In the genomic region with DNA sequence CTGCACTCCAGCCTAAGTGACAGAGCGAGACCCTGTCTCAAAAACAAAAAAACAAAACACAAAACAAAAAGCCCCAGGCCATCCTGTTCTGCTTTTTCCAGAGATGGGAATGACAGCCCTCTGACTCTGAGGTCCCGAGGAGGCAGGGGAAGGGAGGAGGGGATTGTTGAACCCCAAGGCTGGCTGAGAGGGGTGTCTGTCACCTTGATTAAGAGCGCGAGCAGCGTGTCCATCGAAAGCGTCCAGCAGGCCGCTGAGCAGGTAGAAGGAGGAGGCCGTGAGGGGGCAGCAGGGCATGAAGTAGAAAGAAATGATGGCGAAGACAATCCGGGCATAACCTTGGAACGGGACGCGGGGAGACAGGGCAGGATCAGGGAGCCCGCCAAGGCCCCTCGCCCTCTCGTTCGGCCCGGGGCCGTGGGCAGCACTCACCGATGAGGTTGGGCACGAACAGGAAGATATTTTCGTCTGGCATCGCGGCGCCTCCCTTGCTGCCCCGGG, we compare ENCODE assay signal across 1 cellular context.
TF ChIP-seq lines count a peak whose summit lies in the region.

No MANE protein-coding gene starts in this region.

TF ChIP-seq in GM12878, 131 proteins besides CTCF, POLR2A, EP300 and RAD21:
- 0 out of 2 replicates have a peak, but pooled peaks have one; percentile 13 for TF ChIP-seq YY1 (IDR thresholded peaks at IDR 0.05; ENCODE audit: low read depth, low read length)
- TF ChIP-seq LARP7 (IDR thresholded peaks at IDR 0.05) = 0 out of 2 replicates have a peak, but pooled peaks have one; percentile 62
- no peak for TF ChIP-seq PRDM15 (CRISPR knock-in tag; IDR thresholded peaks at IDR 0.05)
- TF ChIP-seq, protein P1, sequence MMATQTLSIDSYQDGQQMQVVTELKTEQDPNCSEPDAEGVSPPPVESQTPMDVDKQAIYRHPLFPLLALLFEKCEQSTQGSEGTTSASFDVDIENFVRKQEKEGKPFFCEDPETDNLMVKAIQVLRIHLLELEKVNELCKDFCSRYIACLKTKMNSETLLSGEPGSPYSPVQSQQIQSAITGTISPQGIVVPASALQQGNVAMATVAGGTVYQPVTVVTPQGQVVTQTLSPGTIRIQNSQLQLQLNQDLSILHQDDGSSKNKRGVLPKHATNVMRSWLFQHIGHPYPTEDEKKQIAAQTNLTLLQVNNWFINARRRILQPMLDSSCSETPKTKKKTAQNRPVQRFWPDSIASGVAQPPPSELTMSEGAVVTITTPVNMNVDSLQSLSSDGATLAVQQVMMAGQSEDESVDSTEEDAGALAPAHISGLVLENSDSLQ (IDR thresholded peaks at IDR 0.05) = 0 out of 2 replicates have a peak, but pooled peaks have one; percentile 6
- TF ChIP-seq DPF2 (IDR thresholded peaks at IDR 0.05) = no peak
- TF ChIP-seq SMAD1 (IDR thresholded peaks at IDR 0.05; ENCODE audit: low read depth, partially characterized antibody) = no peak
- TF ChIP-seq TBL1XR1 (IDR thresholded peaks at IDR 0.05; ENCODE audit: low read depth, low read length) = no peak
- TF ChIP-seq, protein P2, sequence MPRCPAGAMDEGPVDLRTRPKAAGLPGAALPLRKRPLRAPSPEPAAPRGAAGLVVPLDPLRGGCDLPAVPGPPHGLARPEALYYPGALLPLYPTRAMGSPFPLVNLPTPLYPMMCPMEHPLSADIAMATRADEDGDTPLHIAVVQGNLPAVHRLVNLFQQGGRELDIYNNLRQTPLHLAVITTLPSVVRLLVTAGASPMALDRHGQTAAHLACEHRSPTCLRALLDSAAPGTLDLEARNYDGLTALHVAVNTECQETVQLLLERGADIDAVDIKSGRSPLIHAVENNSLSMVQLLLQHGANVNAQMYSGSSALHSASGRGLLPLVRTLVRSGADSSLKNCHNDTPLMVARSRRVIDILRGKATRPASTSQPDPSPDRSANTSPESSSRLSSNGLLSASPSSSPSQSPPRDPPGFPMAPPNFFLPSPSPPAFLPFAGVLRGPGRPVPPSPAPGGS (IDR thresholded peaks at IDR 0.05; ENCODE audit: borderline replicate concordance, insufficient read depth, low read depth, low read length, poor library complexity, severe bottlenecking) = no peak
- TF ChIP-seq NR2C2 (IDR thresholded peaks at IDR 0.05; ENCODE audit: borderline replicate concordance, control insufficient read depth, insufficient read length, low read depth) = no peak
- no peak for TF ChIP-seq YBX1 (IDR thresholded peaks at IDR 0.05)
- TF ChIP-seq ZNF622 (IDR thresholded peaks at IDR 0.05) = no peak
TF ChIP-seq in GM12878: peak in this region for 3.
